In genomic region chr15:55742498-55742926, GRCh38 we compare ENCODE assay signal across 8 cellular contexts. TPM values are rescaled to one million over a fixed set of nuclear protein-coding genes. Genes with fewer than 3 reads are reported as not detected.
A peak's percentile ranks its signal among the peaks of the same experiment; 100 is the strongest.
DNase-seq lines count a peak whose midpoint lies in the region; ATAC-seq, FAIRE-seq and TF ChIP-seq lines count a peak whose summit lies in the region.

No MANE protein-coding gene starts in this region.

- peak overlapping the region; percentile 45 for H3K4me3 Mint-ChIP-seq in activated CD4-positive, alpha-beta T cell treated with anti-CD3 and anti-CD28 coated beads for 36 hours
- no peak overlapping the region for H3K4me3 Mint-ChIP-seq in effector memory CD8-positive, alpha-beta T cell

- peak; percentile 40 for DNase-seq in activated CD4-positive, alpha-beta T cell treated with anti-CD3 and anti-CD28 coated beads for 36 hours
- DNase-seq in activated CD4-positive, alpha-beta T cell treated with anti-CD3 and anti-CD28 coated beads for 1 hour = no peak
- peak; percentile 33 for DNase-seq in NCI-H1417 treated with DMSO at 0.1 percent for 48 hours (lab: John Stamatoyannopoulos, UW)
- DNase-seq in astrocyte of the spinal cord (ENCODE audit: low read depth, low spot score) = no peak
- no peak for DNase-seq in keratinocyte (ENCODE audit: low read depth, low spot score)
- DNase-seq in stimulated activated naive CD8-positive, alpha-beta T cell treated with anti-CD3 and anti-CD28 coated beads, Interleukin-15, Interleukin-2, amounts not matched to agents 100 U/mL and 50 U/mL, for 24 hours = peak; percentile 27
- no peak for DNase-seq in effector memory CD8-positive, alpha-beta T cell

- H3K9me3 ChIP-seq in keratinocyte (ENCODE audit: control insufficient read depth, low read depth, low read length) = no peaks in the 10 kb centered on the region

- FAIRE-seq in keratinocyte (lab: Jason Lieb, UNC) = no peak

- no peaks in the 10 kb centered on the region for H3K4me1 Mint-ChIP-seq in activated CD4-positive, alpha-beta T cell treated with anti-CD3 and anti-CD28 coated beads for 36 hours
- no peaks in the 10 kb centered on the region for H3K4me1 Mint-ChIP-seq in effector memory CD8-positive, alpha-beta T cell (ENCODE audit: low read depth in 2 of 2)

- peak overlapping the region; percentile 37 for H2AFZ ChIP-seq in keratinocyte (ENCODE audit: control insufficient read depth, low read length)

- no peak overlapping the region for H3K27ac ChIP-seq in keratinocyte (ENCODE audit: control insufficient read depth, insufficient read depth, low read length)

- H3K9ac ChIP-seq in keratinocyte (ENCODE audit: control insufficient read depth, extremely low read depth, insufficient read depth, low read length) = no peak overlapping the region

- peak; percentile 44 for ATAC-seq in activated CD4-positive, alpha-beta T cell treated with anti-CD3 and anti-CD28 coated beads for 36 hours
- peak; percentile 28 for ATAC-seq in stimulated activated naive CD8-positive, alpha-beta T cell treated with anti-CD3 and anti-CD28 coated beads, Interleukin-15, Interleukin-2, amounts not matched to agents 100 U/mL and 50 U/mL, for 24 hours
- ATAC-seq in effector memory CD8-positive, alpha-beta T cell (replicated peaks) = no peak
- no peak for ATAC-seq in GM19463 (IDR thresholded peaks at IDR 0.05; ENCODE audit: unreplicated experiment)

- H3K36me3 Mint-ChIP-seq in activated CD4-positive, alpha-beta T cell treated with anti-CD3 and anti-CD28 coated beads for 36 hours (ENCODE audit: low read depth) = no peaks in the 10 kb centered on the region
- H3K36me3 Mint-ChIP-seq in effector memory CD8-positive, alpha-beta T cell (ENCODE audit: insufficient read depth) = peaks cover 4% of the 10 kb centered on the region

- peak overlapping the region; percentile 59 for H3K4me3 ChIP-seq in astrocyte of the spinal cord (ENCODE audit: low read depth, low read length)
- H3K4me3 ChIP-seq in keratinocyte (ENCODE audit: control insufficient read depth in 2 of 3, extremely low read depth in 1 of 3, insufficient read depth in 2 of 3, low read depth in 1 of 3, low read length in 3 of 3) = peak overlapping the region; percentile 35 to 67 (median 66)

- H3K27ac Mint-ChIP-seq in activated CD4-positive, alpha-beta T cell treated with anti-CD3 and anti-CD28 coated beads for 36 hours = no peak overlapping the region
- H3K27ac Mint-ChIP-seq in effector memory CD8-positive, alpha-beta T cell = no peak overlapping the region

- H3K9me1 ChIP-seq in keratinocyte (ENCODE audit: control insufficient read depth, extremely low read depth, insufficient read depth, low read length) = no peaks in the 10 kb centered on the region

- H3K27me3 Mint-ChIP-seq in activated CD4-positive, alpha-beta T cell treated with anti-CD3 and anti-CD28 coated beads for 36 hours = peaks cover 32% of the 10 kb centered on the region
- peaks cover 31 to 39% of the 10 kb centered on the region in 2 donors for H3K27me3 Mint-ChIP-seq in effector memory CD8-positive, alpha-beta T cell

- H3K9me3 Mint-ChIP-seq in activated CD4-positive, alpha-beta T cell treated with anti-CD3 and anti-CD28 coated beads for 36 hours (ENCODE audit: low read depth) = no peaks in the 10 kb centered on the region
- H3K9me3 Mint-ChIP-seq in effector memory CD8-positive, alpha-beta T cell = no peaks in the 10 kb centered on the region

- no peaks in the 10 kb centered on the region for H4K20me1 ChIP-seq in keratinocyte (ENCODE audit: control insufficient read depth, extremely low read depth, insufficient read depth, low read length)

- dilution Hi-C loops in keratinocyte (cut with MboI; ENCODE audit: extremely low pct_ligation_motif_present, low sequenced_read_pairs) = no loop called here

- POLR2A ChIA-PET in activated CD4-positive, alpha-beta T cell treated with anti-CD3 and anti-CD28 coated beads for 36 hours (lab: Charles Lee) = no interaction called here

- intact Hi-C loops in activated CD4-positive, alpha-beta T cell treated with anti-CD3 and anti-CD28 coated beads for 36 hours (cut with DNase I, micrococcal nuclease) = no loop called here

- H3K4me2 ChIP-seq in keratinocyte (ENCODE audit: control insufficient read depth, extremely low read depth, insufficient read depth, low read depth, low read length) = peak overlapping the region; percentile 85

- no peaks in the 10 kb centered on the region for H3K79me2 ChIP-seq in keratinocyte (ENCODE audit: control insufficient read depth, insufficient read depth, low read length)

- H3K4me1 ChIP-seq in keratinocyte (ENCODE audit: control insufficient read depth, extremely low read depth, insufficient read depth, low read length) = peaks cover 6% of the 10 kb centered on the region

- CTCF ChIA-PET in activated CD4-positive, alpha-beta T cell treated with anti-CD3 and anti-CD28 coated beads for 36 hours (lab: Charles Lee) = interaction anchor here (0.9 to 1.0 kb wide), 2 partner anchors 101 to 105 kb away, joined by 3 read pairs; no protein-coding TSS in a partner anchor

- no peak for TF ChIP-seq CTCF in astrocyte of the spinal cord (IDR thresholded peaks at IDR 0.05; ENCODE audit: low read depth, low read length)
- TF ChIP-seq CTCF in keratinocyte (optimal IDR thresholded peaks at IDR 0.05 in 1 of 3, IDR thresholded peaks at IDR 0.05 in 1 of 3, conservative IDR thresholded peaks at IDR 0.05 in 1 of 3; ENCODE audit: extremely low read depth in 1 of 3, insufficient read depth in 2 of 3, low read length in 3 of 3) = no peak

- peaks cover 48% of the 10 kb centered on the region for H3K27me3 ChIP-seq in keratinocyte (ENCODE audit: control insufficient read depth, extremely low read depth, insufficient read depth, low read length)

- H3K36me3 ChIP-seq in keratinocyte (ENCODE audit: control insufficient read depth in 2 of 2, extremely low read depth in 1 of 2, insufficient read depth in 2 of 2, low read length in 2 of 2) = no peaks in the 10 kb centered on the region

- in situ Hi-C loops in astrocyte of the spinal cord (cut with HindIII; ENCODE audit: low sequenced_read_pairs) = no loop called here

RNA-seq across cellular contexts. Expression of gene PRTG, which starts 0.4 kb away (rescaled TPM):
- total RNA-seq in activated CD4-positive, alpha-beta T cell treated with anti-CD3 and anti-CD28 coated beads for 36 hours = not detected
- not detected in 3 replicates for polyA plus RNA-seq in keratinocyte
- polyA plus RNA-seq in keratinocyte (2011; ENCODE audit: low read depth) = 0.35 TPM
- polyA plus RNA-seq in keratinocyte (2011; cell fraction: cytosol; rRNA removed) = not detected in 2 replicates
- not detected in 2 replicates for polyA plus RNA-seq in keratinocyte (2011; cell fraction: nucleus; rRNA removed)
- not detected in 2 replicates for polyA plus RNA-seq in keratinocyte (2012; ENCODE audit: low replicate concordance)
- 0.03 TPM in 1 of 3 replicates, not detected in the others for polyA minus RNA-seq in keratinocyte
- polyA minus RNA-seq in keratinocyte (2011; cell fraction: cytosol; rRNA and poly(A)+ RNA removed) = not detected
- polyA minus RNA-seq in keratinocyte (2011; cell fraction: nucleus; rRNA and poly(A)+ RNA removed) = not detected in 2 replicates

Comparison
In these comparisons a context has a peak if more than half of its experiments do, and no peak if none do; other contexts are left out.
1. DNase-seq: peak in activated CD4-positive, alpha-beta T cell treated with anti-CD3 and anti-CD28 coated beads for 36 hours (single experiment), NCI-H1417 treated with DMSO at 0.1 percent for 48 hours (single experiment) and stimulated activated naive CD8-positive, alpha-beta T cell treated with anti-CD3 and anti-CD28 coated beads, Interleukin-15, Interleukin-2, amounts not matched to agents 100 U/mL and 50 U/mL, for 24 hours (single experiment); none in activated CD4-positive, alpha-beta T cell treated with anti-CD3 and anti-CD28 coated beads for 1 hour (single experiment), astrocyte of the spinal cord (single experiment), keratinocyte (single experiment) and effector memory CD8-positive, alpha-beta T cell (0 of 3).
2. ATAC-seq: peak in activated CD4-positive, alpha-beta T cell treated with anti-CD3 and anti-CD28 coated beads for 36 hours (single experiment) and stimulated activated naive CD8-positive, alpha-beta T cell treated with anti-CD3 and anti-CD28 coated beads, Interleukin-15, Interleukin-2, amounts not matched to agents 100 U/mL and 50 U/mL, for 24 hours (single experiment); none in effector memory CD8-positive, alpha-beta T cell (single experiment) and GM19463 (single experiment).